ENCODE assay signal across 7 cellular contexts in the genomic region with DNA sequence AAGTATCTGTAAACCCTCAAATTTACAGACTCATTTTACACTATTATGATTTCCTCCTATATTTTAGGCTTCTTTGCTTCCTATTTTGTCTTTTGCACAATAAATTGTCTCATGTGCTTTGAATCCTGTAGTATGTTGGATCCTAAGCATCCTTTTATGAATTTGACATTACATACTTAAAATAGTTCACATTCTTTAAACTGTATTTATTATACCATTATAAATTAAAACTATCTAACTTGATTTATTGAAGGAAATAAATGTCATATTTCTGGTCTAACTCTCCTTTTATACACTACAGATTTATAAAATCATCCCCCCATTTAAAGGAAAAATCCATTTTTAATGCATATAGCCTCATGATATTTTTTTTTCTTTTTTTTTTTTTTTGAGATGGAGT.
"Had no signal": no experiment of that assay in that cellular context is flagged by ENCODE, and none has a peak within 500 bp of the region (broad histone marks: within the 10 kb centered on the region; RNA-seq: fewer than 3 reads in every experiment).

No MANE protein-coding gene starts in this region.

- H3K4me3 ChIP-seq: GM23338 had no signal

- H3K4me3 Mint-ChIP-seq: GM23338, H9, IgD-negative memory B cell had no signal

- H3K27ac Mint-ChIP-seq: GM23338, H9, IgD-negative memory B cell had no signal

- H3K9me3 Mint-ChIP-seq: GM23338, H9, IgD-negative memory B cell had no signal

- H3K27me3 Mint-ChIP-seq: IgD-negative memory B cell had no signal

- DNase-seq: H9, HCEC 1CT, KBM-7 had no signal

- FAIRE-seq: H1, HepG2 had no signal

- H3K36me3 Mint-ChIP-seq: IgD-negative memory B cell had no signal
